Comparison of ENCODE assay signal across 8 cellular contexts in genomic region chr11:68120212-68121066, GRCh38. TPM values are rescaled to one million over a fixed set of nuclear protein-coding genes. Genes with fewer than 3 reads are reported as not detected.
DNase-seq lines count a peak whose midpoint lies in the region; ATAC-seq and TF ChIP-seq lines count a peak whose summit lies in the region.

No MANE protein-coding gene starts in this region.

- H3K27ac Mint-ChIP-seq in activated T-helper 17 cell treated with anti-CD3 and anti-CD28 coated beads, Interleukin-2, amount 50 U/mL, for 72 hours = no peak overlapping the region
- peak overlapping the region; percentile 43 to 84 for H3K27ac Mint-ChIP-seq in natural killer cell

- no peaks in the 10 kb centered on the region for H3K36me3 Mint-ChIP-seq in activated T-helper 17 cell treated with anti-CD3 and anti-CD28 coated beads, Interleukin-2, amount 50 U/mL, for 72 hours (ENCODE audit: low read depth)
- no peaks in the 10 kb centered on the region for H3K36me3 Mint-ChIP-seq in natural killer cell

- peak overlapping the region; percentile 77 for H3K4me3 Mint-ChIP-seq in activated T-helper 17 cell treated with anti-CD3 and anti-CD28 coated beads, Interleukin-2, amount 50 U/mL, for 72 hours
- peak overlapping the region; percentile 88 for H3K4me3 Mint-ChIP-seq in natural killer cell

- no peaks in the 10 kb centered on the region for H3K9me3 Mint-ChIP-seq in activated T-helper 17 cell treated with anti-CD3 and anti-CD28 coated beads, Interleukin-2, amount 50 U/mL, for 72 hours
- no peaks in the 10 kb centered on the region for H3K9me3 Mint-ChIP-seq in natural killer cell

- no peaks in the 10 kb centered on the region for H3K27me3 Mint-ChIP-seq in activated T-helper 17 cell treated with anti-CD3 and anti-CD28 coated beads, Interleukin-2, amount 50 U/mL, for 72 hours
- no peaks in the 10 kb centered on the region for H3K27me3 Mint-ChIP-seq in natural killer cell (ENCODE audit: low read depth in 2 of 2)

- WGBS in upper lobe of left lung, 2 donors = 8 to 12% methylated on average over 20 to 24 of the region's 75 CpGs

- H3K9me3 ChIP-seq in upper lobe of left lung = no peaks in the 10 kb centered on the region

- no peak for TF ChIP-seq POLR2A in upper lobe of left lung (IDR thresholded peaks at IDR 0.05)

- intact Hi-C loops in natural killer cell (cut with micrococcal nuclease) = loop anchor here (2.0 kb wide), 2 partner anchors 84 to 92 kb away; partner anchors contain the start of gene KMT5B

- TF ChIP-seq CTCF in fibroblast of villous mesenchyme (IDR thresholded peaks at IDR 0.05; ENCODE audit: insufficient read depth, low read depth, low read length) (no peak), natural killer cell (IDR thresholded peaks at IDR 0.05) (no peak), upper lobe of left lung (IDR thresholded peaks at IDR 0.05) (no peak)

- H3K4me3 ChIP-seq in fibroblast of villous mesenchyme (ENCODE audit: low read depth, low read length) = peak overlapping the region; percentile 82
- peak overlapping the region; percentile 63 to 92 (median 75) for H3K4me3 ChIP-seq in upper lobe of left lung

- ATAC-seq in HG02678 (IDR thresholded peaks at IDR 0.05; ENCODE audit: unreplicated experiment) (peak; percentile 17), natural killer cell (peak; percentile 15 to 40 (median 32)), upper lobe of left lung (ENCODE audit: low FRiP score in 2 of 2) (peak in 1 of 2 donors; percentile 0)
- peak; percentile 23 for ATAC-seq in activated T-helper 17 cell treated with anti-CD3 and anti-CD28 coated beads, Interleukin-2, amount 50 U/mL, for 72 hours (replicated peaks)

- H3K27me3 ChIP-seq in upper lobe of left lung = no peaks in the 10 kb centered on the region

- peak; percentile 51 for DNase-seq in NCI-H1092 treated with DMSO at 0.1 percent for 48 hours (lab: John Stamatoyannopoulos, UW)
- no peak for DNase-seq in NCI-H1092 (lab: John Stamatoyannopoulos, UW)
- peak; percentile 61 for DNase-seq in NCI-H526 treated with DMSO at 0.1 percent for 48 hours (lab: John Stamatoyannopoulos, UW)
- peak; percentile 49 for DNase-seq in fibroblast of villous mesenchyme (ENCODE audit: low read depth)
- peak; percentile 40 for DNase-seq in natural killer cell
- peak; percentile 78 to 93 for DNase-seq in upper lobe of left lung

- H3K4me1 ChIP-seq in upper lobe of left lung = peaks cover 28 to 49% (median 39%) of the 10 kb centered on the region in 4 donors

- H3K4me1 Mint-ChIP-seq in activated T-helper 17 cell treated with anti-CD3 and anti-CD28 coated beads, Interleukin-2, amount 50 U/mL, for 72 hours = no peaks in the 10 kb centered on the region
- peaks cover 5 to 18% of the 10 kb centered on the region in 2 donors for H3K4me1 Mint-ChIP-seq in natural killer cell

- no peak for TF ChIP-seq EP300 in upper lobe of left lung (IDR thresholded peaks at IDR 0.05)

- H3K36me3 ChIP-seq in upper lobe of left lung = no peaks in the 10 kb centered on the region

- H3K27ac ChIP-seq in upper lobe of left lung = peak overlapping the region; percentile 87 to 99 (median 98)

RNA-seq across cellular contexts. Expression of gene CHKA, which starts 0.7 kb away (rescaled TPM):
- 10 to 100 TPM in 1 of 2 donors, 1 to 10 TPM in 1; 7.4 to 10.1 TPM for total RNA-seq in activated T-helper 17 cell treated with anti-CD3 and anti-CD28 coated beads, Interleukin-2, amount 50 U/mL, for 72 hours
- 10.8 and 11.9 TPM in 2 replicates for total RNA-seq in fibroblast of villous mesenchyme
- 10 to 100 TPM; 15.8 to 24.6 (median 24.4) TPM for total RNA-seq in natural killer cell
- 100 to 1,000 TPM in 1 of 6 donors, 10 to 100 TPM in 5; 34.5 to 128 (median 59.1) TPM for total RNA-seq in upper lobe of left lung
